24 cellular contexts compared by ENCODE assay signal in the genomic region with DNA sequence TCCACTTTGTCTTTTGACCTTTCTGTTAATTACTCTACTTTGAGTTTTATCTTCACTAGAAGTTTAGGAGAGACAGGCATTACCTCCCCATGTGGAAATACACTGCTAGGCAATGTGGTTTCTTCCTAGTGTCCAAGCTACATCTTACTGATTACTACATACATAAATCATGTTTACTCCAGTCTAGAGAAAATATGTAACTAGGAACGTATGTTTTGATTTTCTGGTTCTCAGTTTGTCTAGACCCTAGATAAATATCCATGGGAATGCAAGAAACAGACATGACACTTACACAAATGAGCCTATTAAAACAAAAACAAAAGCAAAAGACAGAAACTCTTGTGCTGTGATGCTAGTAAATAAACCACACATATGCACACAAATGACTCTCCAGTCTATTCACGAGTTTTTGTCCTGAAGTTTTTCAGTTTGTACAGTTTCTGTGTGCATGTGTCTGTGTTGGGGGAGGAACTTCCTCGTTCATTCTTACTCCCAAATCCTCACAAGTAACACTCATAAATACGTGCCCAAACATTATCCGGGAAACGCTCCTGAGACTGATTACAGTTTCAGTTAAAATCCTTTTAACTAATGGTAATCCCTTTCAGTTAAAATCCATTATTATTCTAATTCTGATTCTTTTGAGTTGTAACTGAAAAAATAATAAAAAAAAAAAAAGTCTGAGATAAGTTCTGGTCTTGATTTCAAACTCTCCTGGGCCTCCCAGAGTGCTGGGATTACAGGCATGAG.
"Had no signal": no experiment of that assay in that cellular context is flagged by ENCODE, and none has a peak within 500 bp of the region (broad histone marks: within the 10 kb centered on the region; RNA-seq: fewer than 3 reads in every experiment).

No MANE protein-coding gene starts in this region.

- H3K9ac ChIP-seq: parathyroid adenoma had no signal

- H3K4me1 ChIP-seq: breast epithelium, gastrocnemius medialis, parathyroid adenoma, psoas muscle, suprapubic skin had no signal

- H3K36me3 ChIP-seq: breast epithelium, esophagus squamous epithelium, gastrocnemius medialis, suprapubic skin, tibial nerve, WERI-Rb-1 had no signal

- DNase-seq: activated CD4-positive, alpha-beta T cell treated with anti-CD3 and anti-CD28 coated beads for 48 hours; activated CD4-positive, alpha-beta T cell treated with anti-CD3 and anti-CD28 coated beads, Interleukin-2, amount 50 U/mL, for 48 hours; activated CD8-positive, alpha-beta memory T cell treated with anti-CD3 and anti-CD28 coated beads for 24 hours; activated effector memory CD4-positive, alpha-beta T cell treated with Interleukin-2 at 50 U/mL for 16 hours; activated naive CD4-positive, alpha-beta T cell treated with anti-CD3 and anti-CD28 coated beads, Interleukin-2, amount 10 ng/mL, durations not matched to agents 7 days and 5 days; activated naive CD8-positive, alpha-beta T cell treated with anti-CD3 and anti-CD28 coated beads, Interleukin-2, amount 10 ng/mL, durations not matched to agents 7 days and 5 days; amygdala; endodermal cell; esophagus squamous epithelium; gastrocnemius medialis; glutamatergic neuron; left cardiac atrium; naive thymus-derived CD8-positive, alpha-beta T cell; psoas muscle; stimulated activated naive CD4-positive, alpha-beta T cell; T-helper 9 cell; WERI-Rb-1 had no signal

- H3K9me3 ChIP-seq: breast epithelium, esophagus squamous epithelium, gastrocnemius medialis, psoas muscle, suprapubic skin, tibial nerve had no signal

- H3K27ac ChIP-seq: breast epithelium, epithelial cell of prostate, esophagus squamous epithelium, gastrocnemius medialis, parathyroid adenoma, psoas muscle, suprapubic skin, WERI-Rb-1 had no signal

- H3K79me2 ChIP-seq: parathyroid adenoma had no signal

- H2AFZ ChIP-seq: parathyroid adenoma had no signal

- H3K27me3 ChIP-seq: esophagus squamous epithelium, gastrocnemius medialis, suprapubic skin, tibial nerve had no signal

- ATAC-seq: activated CD4-positive, CD25-positive, alpha-beta regulatory T cell treated with anti-CD3 and anti-CD28 coated beads, Interleukin-2, amount 50 U/mL, for 24 hours; gastrocnemius medialis; left cardiac atrium; naive thymus-derived CD8-positive, alpha-beta T cell; psoas muscle had no signal

- FAIRE-seq: keratinocyte had no signal

- H3K4me3 ChIP-seq: breast epithelium, esophagus squamous epithelium, gastrocnemius medialis, psoas muscle, suprapubic skin, tibial nerve had no signal
